8 cellular contexts compared by ENCODE assay signal in the genomic region with DNA sequence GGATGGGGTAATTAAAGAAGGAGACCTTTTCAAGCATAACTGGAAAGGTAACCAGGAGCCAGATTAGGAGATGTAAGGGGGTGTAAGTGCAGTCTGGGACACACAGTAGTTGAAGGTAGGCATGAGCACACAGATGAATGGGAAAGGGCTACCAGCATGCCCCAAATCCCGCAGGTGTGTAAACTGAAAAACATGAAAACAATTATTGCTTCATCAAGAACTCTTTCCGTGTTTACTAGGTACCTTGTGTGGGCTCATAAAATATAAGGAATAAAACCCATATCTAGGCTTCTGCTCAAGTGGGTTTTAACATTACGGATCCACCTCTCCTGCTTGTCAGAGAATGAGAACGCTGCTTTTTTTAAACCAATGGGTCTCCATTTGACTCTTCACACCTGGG. TPM values are rescaled to one million over a fixed set of nuclear protein-coding genes. Genes with fewer than 3 reads are reported as not detected.
DNase-seq lines count a peak whose midpoint lies in the region; ATAC-seq and TF ChIP-seq lines count a peak whose summit lies in the region.

No MANE protein-coding gene starts in this region.

- H3K27me3 ChIP-seq in GM23248 (replicated peaks; ENCODE audit: insufficient read depth), result no peaks in the 10 kb centered on the region
- H3K27me3 ChIP-seq in gastrocnemius medialis, result no peaks in the 10 kb centered on the region

- H3K4me2 ChIP-seq in GM23248 (ENCODE audit: unreplicated experiment), result peak overlapping the region; percentile 97

- H3K9ac ChIP-seq in GM23248, result peak overlapping the region; percentile 87
- peak overlapping the region; percentile 89 for H3K9ac ChIP-seq in SK-N-MC (ENCODE audit: insufficient read length)

- TF ChIP-seq CTCF in fibroblast of mammary gland (conservative IDR thresholded peaks at IDR 0.05; ENCODE audit: control insufficient read depth, insufficient read depth, low read depth, low read length) (no peak), gastrocnemius medialis (IDR thresholded peaks at IDR 0.05 in 4 of 5, conservative IDR thresholded peaks at IDR 0.05 in 1 of 5) (no peak)

- in situ Hi-C loops in GM23248 (cut with MboI), result no loop called here
- in situ Hi-C loops in gastrocnemius medialis (cut with MboI; ENCODE audit: low sequenced_read_pairs in 4 of 4), result no loop called here

- H3F3A ChIP-seq in GM23248 (ENCODE audit: insufficient read depth), result peaks cover 21% of the 10 kb centered on the region

- H3K9me3 ChIP-seq in GM23248 (ENCODE audit: low read depth) (no peaks in the 10 kb centered on the region), SK-N-MC (ENCODE audit: low read depth, low read length) (no peaks in the 10 kb centered on the region), gastrocnemius medialis (no peaks in the 10 kb centered on the region)

- H3K4me1 ChIP-seq in GM23248 (ENCODE audit: insufficient read depth) (peaks cover 28% of the 10 kb centered on the region), gastrocnemius medialis (peaks cover 26 to 29% of the 10 kb centered on the region in 2 donors)

- DNase-seq in GM23248, result no peak
- DNase-seq in SK-N-MC (ENCODE audit: low read depth, low spot score), result no peak
- no peak for DNase-seq in fibroblast of mammary gland (ENCODE audit: low read depth)
- no peak for DNase-seq in gastrocnemius medialis
- no peak for DNase-seq in HT-29 (ENCODE audit: low spot score)
- DNase-seq in NOMO-1 treated with dmso at 0.1 percent for 144 hours (lab: John Stamatoyannopoulos, UW; ENCODE audit: unreplicated experiment), result no peak

- intact Hi-C loops in gastrocnemius medialis (cut with DNase I; ENCODE audit: low total_unique reads), result no loop called here

- ATAC-seq in gastrocnemius medialis (no peak), HG03457 (IDR thresholded peaks at IDR 0.05; ENCODE audit: unreplicated experiment) (no peak), HG02763 (IDR thresholded peaks at IDR 0.05; ENCODE audit: unreplicated experiment) (no peak)

- 67% methylated on average over 4 of the region's 4 CpGs for WGBS in GM23248 (ENCODE audit: low coverage in 1 of 2, low lambda C conversion rate in 2 of 2, missing lambda C conversion rate in 2 of 2), 2 experiments

- H2AFZ ChIP-seq in GM23248, result no peak overlapping the region

- H3K79me2 ChIP-seq in GM23248 (ENCODE audit: insufficient read depth), result peaks cover 54% of the 10 kb centered on the region

- peak overlapping the region; percentile 83 for H3K4me3 ChIP-seq in GM23248
- peak overlapping the region; percentile 93 for H3K4me3 ChIP-seq in SK-N-MC
- peak overlapping the region; percentile 81 for H3K4me3 ChIP-seq in fibroblast of mammary gland (ENCODE audit: control insufficient read depth, low read depth, low read length)
- peak overlapping the region; percentile 89 to 99 (median 97) for H3K4me3 ChIP-seq in gastrocnemius medialis

- no peak for TF ChIP-seq POLR2A in gastrocnemius medialis (IDR thresholded peaks at IDR 0.05)

- H3K27ac ChIP-seq in GM23248 (no peak overlapping the region), SK-N-MC (no peak overlapping the region), gastrocnemius medialis (peak overlapping the region in 1 of 4 donors; percentile 82)

- no peaks in the 10 kb centered on the region for H3K36me3 ChIP-seq in GM23248 (ENCODE audit: low read depth)
- no peaks in the 10 kb centered on the region for H3K36me3 ChIP-seq in SK-N-MC (ENCODE audit: insufficient read depth, low read length)
- no peaks in the 10 kb centered on the region for H3K36me3 ChIP-seq in gastrocnemius medialis

- H4K20me1 ChIP-seq in GM23248 (ENCODE audit: insufficient read depth), result no peaks in the 10 kb centered on the region; the same call in 1 of the 2 replicates

- no peaks in the 10 kb centered on the region for H3K9me2 ChIP-seq in GM23248 (ENCODE audit: insufficient read depth)

RNA-seq across cellular contexts. Expression of gene MAPKAP1, which starts 1.1 kb away (rescaled TPM):
- 74.5 and 75.1 TPM in 2 replicates for total RNA-seq in GM23248 (2014; rRNA removed; shearing (Covaris generic))
- polyA plus RNA-seq in GM23248 (2016; fragmentation: Nextera tagmentation; extraction: Ambion mirVana), result 65.5 and 68.5 TPM in 2 replicates
- 100 to 1,000 TPM in 3 of 4 donors, 10 to 100 TPM in 1; 58.2 to 123 (median 104) TPM for total RNA-seq in gastrocnemius medialis
- total RNA-seq in HT-29 (2014; rRNA removed; shearing (Covaris generic)), result 70.6 and 79.9 TPM in 2 replicates

RNA-seq across cellular contexts. Expression of gene PBX3, which starts 41.3 kb away (rescaled TPM):
- total RNA-seq in GM23248 (2014; rRNA removed; shearing (Covaris generic)), result 27.4 and 30.9 TPM in 2 replicates
- 13.4 and 14.5 TPM in 2 replicates for polyA plus RNA-seq in GM23248 (2016; fragmentation: Nextera tagmentation; extraction: Ambion mirVana)
- total RNA-seq in gastrocnemius medialis, result 10 to 100 TPM in 2 of 4 donors, 1 to 10 TPM in 2; 6.6 to 31.0 (median 9.6) TPM
- total RNA-seq in HT-29 (2014; rRNA removed; shearing (Covaris generic)), result 27.2 and 39.2 TPM in 2 replicates
